Comparison of ENCODE assay signal across 31 cellular contexts in genomic region chr10:32360884-32361283, GRCh38. TPM values are rescaled to one million over a fixed set of nuclear protein-coding genes. Genes with fewer than 3 reads are reported as not detected.
DNase-seq lines count a peak whose midpoint lies in the region; ATAC-seq and TF ChIP-seq lines count a peak whose summit lies in the region.
"Had no signal": no experiment of that assay in that cellular context is flagged by ENCODE, and none has a peak within 500 bp of the region (broad histone marks: within the 10 kb centered on the region; RNA-seq: fewer than 3 reads in every experiment).

No MANE protein-coding gene starts in this region.

- H3K9me3 ChIP-seq in CD8-positive, alpha-beta memory T cell (ENCODE audit: low read length) = no peaks in the 10 kb centered on the region
- H3K9me3 ChIP-seq in smooth muscle cell (replicated peaks; ENCODE audit: low read depth) (no peaks in the 10 kb centered on the region), uterus (no peaks in the 10 kb centered on the region), thyroid gland (no peaks in the 10 kb centered on the region)
- H3K9me3 ChIP-seq: ascending aorta, BE2C, esophagus muscularis mucosa, sigmoid colon had no signal

- H2AFZ ChIP-seq in smooth muscle cell (ENCODE audit: low read depth) = no peak overlapping the region
- H2AFZ ChIP-seq: neural progenitor cell, parathyroid adenoma had no signal

- H3K4me2 ChIP-seq in smooth muscle cell = no peak overlapping the region
- H3K4me2 ChIP-seq: neural progenitor cell had no signal

- CTCF ChIA-PET in CD8-positive, alpha-beta memory T cell (lab: Charles Lee) = interaction anchor here (0.7 to 1.9 kb wide), 6 partner anchors 10 to 104 kb away, joined by 3 to 8 read pairs (median 6); partner anchors contain the start of gene EPC1

- H3K4me1 Mint-ChIP-seq in activated T-cell treated with anti-CD3 and anti-CD28 coated beads, Interleukin-2, amount 50 U/mL, for 72 hours (ENCODE audit: low read depth) = peaks cover 77% of the 10 kb centered on the region
- H3K4me1 Mint-ChIP-seq in CD8-positive, alpha-beta memory T cell = peaks cover 68 to 83% (median 80%) of the 10 kb centered on the region in 3 donors
- peaks cover 62% of the 10 kb centered on the region for H3K4me1 Mint-ChIP-seq in activated T-helper 17 cell treated with anti-CD3 and anti-CD28 coated beads, Interleukin-2, amount 50 U/mL, for 72 hours
- H3K4me1 Mint-ChIP-seq: neural progenitor cell had no signal

- TF ChIP-seq CTCF in smooth muscle cell (IDR thresholded peaks at IDR 0.05; ENCODE audit: borderline replicate concordance, insufficient read depth, poor library complexity, severe bottlenecking) (no peak), uterus (IDR thresholded peaks at IDR 0.05) (no peak), thyroid gland (IDR thresholded peaks at IDR 0.05) (no peak)

- DNase-seq in activated T-cell treated with anti-CD3 and anti-CD28 coated beads, Interleukin-2, amount 50 U/mL, for 72 hours = no peak
- DNase-seq in activated T-cell treated with anti-CD3 and anti-CD28 coated beads for 4 hours = no peak
- DNase-seq in CD8-positive, alpha-beta memory T cell = no peak
- DNase-seq in smooth muscle cell (lab: John Stamatoyannopoulos, UW; ENCODE audit: unreplicated experiment) = no peak
- DNase-seq in ureter (ENCODE audit: low spot score) = no peak
- DNase-seq in uterus = no peak
- DNase-seq in thyroid gland = no peak
- DNase-seq: ACHN; activated CD4-positive, alpha-beta T cell treated with anti-CD3 and anti-CD28 coated beads, Interleukin-2, amount 50 U/mL, for 48 hours; activated naive CD4-positive, alpha-beta T cell treated with anti-CD3 and anti-CD28 coated beads, Interleukin-2, amount 50 U/mL, for 16 hours; activated T-cell treated with anti-CD3 and anti-CD28 coated beads, Interleukin-2, amount 50 U/mL, for 1 hour; BE2C; Calu3; cortex of kidney; DND-41; foreskin keratinocyte; heart left ventricle; NCI-H1105; NCI-H2029; NCI-H526 treated with DMSO at 0.1 percent for 48 hours; Right ventricle myocardium superior; sigmoid colon; stimulated activated naive CD4-positive, alpha-beta T cell treated with Interleukin-2 at 50 U/mL for 16 hours; T-helper 9 cell; WERI-Rb-1 had no signal

- no peak overlapping the region for H3K9ac ChIP-seq in smooth muscle cell (ENCODE audit: low read depth)
- H3K9ac ChIP-seq: neural progenitor cell, parathyroid adenoma had no signal

- H3K36me3 Mint-ChIP-seq in activated T-cell treated with anti-CD3 and anti-CD28 coated beads, Interleukin-2, amount 50 U/mL, for 72 hours (ENCODE audit: insufficient read depth in 2 of 2) = peaks cover 10 to 16% of the 10 kb centered on the region in 2 donors
- H3K36me3 Mint-ChIP-seq in CD8-positive, alpha-beta memory T cell = peaks cover 12 to 17% (median 17%) of the 10 kb centered on the region in 3 donors
- peaks cover 51% of the 10 kb centered on the region for H3K36me3 Mint-ChIP-seq in activated T-helper 17 cell treated with anti-CD3 and anti-CD28 coated beads, Interleukin-2, amount 50 U/mL, for 72 hours (ENCODE audit: low read depth)

- H3K79me2 ChIP-seq in smooth muscle cell (ENCODE audit: low read depth) = peaks cover 97% of the 10 kb centered on the region

- H4K20me1 ChIP-seq in smooth muscle cell (ENCODE audit: low read depth) = peaks cover 98% of the 10 kb centered on the region

- H3K4me3 Mint-ChIP-seq in activated T-cell treated with anti-CD3 and anti-CD28 coated beads, Interleukin-2, amount 50 U/mL, for 72 hours = peak overlapping the region in 1 of 2 donors; percentile 58
- peak overlapping the region in 1 of 7 donors; percentile 40 for H3K4me3 Mint-ChIP-seq in CD8-positive, alpha-beta memory T cell
- H3K4me3 Mint-ChIP-seq in activated T-helper 17 cell treated with anti-CD3 and anti-CD28 coated beads, Interleukin-2, amount 50 U/mL, for 72 hours = peak overlapping the region; percentile 75
- H3K4me3 Mint-ChIP-seq: neural progenitor cell had no signal

- POLR2A ChIA-PET in CD8-positive, alpha-beta memory T cell (lab: Charles Lee) = interaction anchor here (0.5 kb wide), 1 partner anchor 628 kb away, joined by 4 read pairs; no protein-coding TSS in a partner anchor

- no peaks in the 10 kb centered on the region for H3K27me3 Mint-ChIP-seq in activated T-cell treated with anti-CD3 and anti-CD28 coated beads, Interleukin-2, amount 50 U/mL, for 72 hours (ENCODE audit: low read depth)
- no peaks in the 10 kb centered on the region for H3K27me3 Mint-ChIP-seq in CD8-positive, alpha-beta memory T cell
- H3K27me3 Mint-ChIP-seq in activated T-helper 17 cell treated with anti-CD3 and anti-CD28 coated beads, Interleukin-2, amount 50 U/mL, for 72 hours = no peaks in the 10 kb centered on the region

- WGBS in smooth muscle cell (ENCODE audit: low lambda C conversion rate) = 73% methylated on average over 2 of the region's 2 CpGs
- WGBS in thyroid gland, 2 donors = 53 to 60% methylated on average over 2 of the region's 2 CpGs

- H3K4me3 ChIP-seq in CD8-positive, alpha-beta memory T cell (ENCODE audit: low read length) = no peak overlapping the region
- no peak overlapping the region for H3K4me3 ChIP-seq in smooth muscle cell
- no peak overlapping the region for H3K4me3 ChIP-seq in uterus
- no peak overlapping the region for H3K4me3 ChIP-seq in thyroid gland (replicated peaks in 1 of 3)
- H3K4me3 ChIP-seq: ascending aorta, cardiac muscle cell, esophagus muscularis mucosa, heart left ventricle, neural progenitor cell, sigmoid colon had no signal

- peaks cover 0 to 5% of the 10 kb centered on the region in 2 donors for H3K9me3 Mint-ChIP-seq in activated T-cell treated with anti-CD3 and anti-CD28 coated beads, Interleukin-2, amount 50 U/mL, for 72 hours
- peaks cover 0 to 5% (median 0%) of the 10 kb centered on the region in 5 donors for H3K9me3 Mint-ChIP-seq in CD8-positive, alpha-beta memory T cell
- H3K9me3 Mint-ChIP-seq in activated T-helper 17 cell treated with anti-CD3 and anti-CD28 coated beads, Interleukin-2, amount 50 U/mL, for 72 hours = peaks cover 3% of the 10 kb centered on the region

- H3K36me3 ChIP-seq in CD8-positive, alpha-beta memory T cell (ENCODE audit: insufficient read depth, low read length) = no peaks in the 10 kb centered on the region
- no peaks in the 10 kb centered on the region for H3K36me3 ChIP-seq in smooth muscle cell (ENCODE audit: low read depth)
- no peaks in the 10 kb centered on the region for H3K36me3 ChIP-seq in uterus
- H3K36me3 ChIP-seq in thyroid gland = no peaks in the 10 kb centered on the region
- H3K36me3 ChIP-seq: ascending aorta, BE2C, cardiac muscle cell, esophagus muscularis mucosa, neural progenitor cell, sigmoid colon, WERI-Rb-1 had no signal

- H3K27ac ChIP-seq in CD8-positive, alpha-beta memory T cell (ENCODE audit: low read depth, low read length) = no peak overlapping the region
- H3K27ac ChIP-seq in smooth muscle cell (ENCODE audit: low read depth) (peak overlapping the region; percentile 55), uterus (no peak overlapping the region), thyroid gland (no peak overlapping the region)
- H3K27ac ChIP-seq: ascending aorta, cardiac muscle cell, esophagus muscularis mucosa, foreskin keratinocyte, heart left ventricle, neural progenitor cell, parathyroid adenoma, sigmoid colon, WERI-Rb-1 had no signal

- peak overlapping the region; percentile 54 for H3K27ac Mint-ChIP-seq in activated T-cell treated with anti-CD3 and anti-CD28 coated beads, Interleukin-2, amount 50 U/mL, for 72 hours
- peak overlapping the region; percentile 7 to 71 (median 46) for H3K27ac Mint-ChIP-seq in CD8-positive, alpha-beta memory T cell
- peak overlapping the region; percentile 88 for H3K27ac Mint-ChIP-seq in activated T-helper 17 cell treated with anti-CD3 and anti-CD28 coated beads, Interleukin-2, amount 50 U/mL, for 72 hours
- H3K27ac Mint-ChIP-seq: neural progenitor cell had no signal

- H3K4me1 ChIP-seq in CD8-positive, alpha-beta memory T cell (ENCODE audit: insufficient read depth, low read length) = peaks cover 42% of the 10 kb centered on the region
- no peaks in the 10 kb centered on the region for H3K4me1 ChIP-seq in smooth muscle cell (ENCODE audit: low read depth)
- peaks cover 0 to 5% of the 10 kb centered on the region in 2 donors for H3K4me1 ChIP-seq in uterus
- peaks cover 3 to 10% of the 10 kb centered on the region in 2 donors for H3K4me1 ChIP-seq in thyroid gland
- H3K4me1 ChIP-seq: BE2C, foreskin keratinocyte, neural progenitor cell had no signal

- intact Hi-C loops in uterus (cut with DNase I; ENCODE audit: low total_unique reads) (no loop called here), thyroid gland (cut with DNase I) (loop anchor here (10.0 kb wide), 1 partner anchor 166 kb away; no protein-coding TSS in a partner anchor)

- ATAC-seq in activated T-cell treated with anti-CD3 and anti-CD28 coated beads, Interleukin-2, amount 50 U/mL, for 72 hours (replicated peaks in 1 of 2) = no peak
- no peak for ATAC-seq in activated T-helper 17 cell treated with anti-CD3 and anti-CD28 coated beads, Interleukin-2, amount 50 U/mL, for 72 hours (replicated peaks)
- ATAC-seq: foreskin keratinocyte, heart left ventricle had no signal

- H3F3A ChIP-seq in smooth muscle cell (ENCODE audit: low read depth) = no peaks in the 10 kb centered on the region

- TF ChIP-seq POLR2A in uterus (IDR thresholded peaks at IDR 0.05) = no peak
- no peak for TF ChIP-seq POLR2A in thyroid gland (IDR thresholded peaks at IDR 0.05)

- H3K27me3 ChIP-seq in CD8-positive, alpha-beta memory T cell (ENCODE audit: insufficient read depth, low read length, poor library complexity, severe bottlenecking) = no peaks in the 10 kb centered on the region
- H3K27me3 ChIP-seq in smooth muscle cell (ENCODE audit: low read depth) = no peaks in the 10 kb centered on the region
- no peaks in the 10 kb centered on the region for H3K27me3 ChIP-seq in uterus
- H3K27me3 ChIP-seq in thyroid gland = no peaks in the 10 kb centered on the region
- H3K27me3 ChIP-seq: ascending aorta, BE2C, cardiac muscle cell, esophagus muscularis mucosa, foreskin keratinocyte, heart left ventricle, neural progenitor cell, sigmoid colon had no signal

RNA-seq across cellular contexts. Expression of gene EPC1, which starts 13.9 kb away (rescaled TPM):
- total RNA-seq in activated T-cell treated with anti-CD3 and anti-CD28 coated beads, Interleukin-2, amount 50 U/mL, for 72 hours = 10 to 100 TPM; 36.0 to 38.3 TPM
- 10 to 100 TPM; 40.9 to 41.3 TPM for total RNA-seq in CD8-positive, alpha-beta memory T cell
- 45.3 TPM for polyA plus RNA-seq in CD8-positive, alpha-beta memory T cell
- 10 to 100 TPM; 36.3 to 40.4 TPM for total RNA-seq in activated T-helper 17 cell treated with anti-CD3 and anti-CD28 coated beads, Interleukin-2, amount 50 U/mL, for 72 hours
- 52.1 TPM in 2 replicates for total RNA-seq in smooth muscle cell
- polyA plus RNA-seq in smooth muscle cell = 16.3 and 19.4 TPM in 2 replicates
- 49.5 TPM for total RNA-seq in ureter
- total RNA-seq in uterus = 100 to 1,000 TPM in 1 of 4 donors, 10 to 100 TPM in 3; 34.7 to 109 (median 48.8) TPM
- 10 to 100 TPM; 60.0 to 83.4 (median 69.0) TPM for total RNA-seq in thyroid gland
